ENCODE assay signal across 19 cellular contexts in the genomic region with DNA sequence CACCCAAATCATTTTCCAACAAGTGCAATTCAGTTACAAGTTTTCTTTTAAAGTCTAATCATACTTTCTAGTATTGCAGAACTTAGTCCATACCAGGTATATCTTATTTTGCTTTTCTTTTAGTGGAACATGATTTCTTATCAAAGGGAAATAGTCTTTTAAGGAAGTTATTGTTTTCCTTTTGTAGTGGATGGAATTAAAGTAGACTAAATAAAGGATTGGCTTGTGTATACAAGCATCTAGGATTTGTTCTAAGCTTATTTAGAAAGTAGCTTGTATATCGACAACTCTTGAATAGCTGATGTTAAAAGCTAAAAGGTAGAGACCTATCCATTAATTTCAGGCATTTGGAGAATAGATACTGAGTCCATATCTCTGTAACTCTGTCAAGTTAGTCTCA. TPM values are rescaled to one million over a fixed set of nuclear protein-coding genes. Genes with fewer than 3 reads are reported as not detected.
A peak's percentile ranks its signal among the peaks of the same experiment; 100 is the strongest.
DNase-seq lines count a peak whose midpoint lies in the region; ATAC-seq and TF ChIP-seq lines count a peak whose summit lies in the region.
"Had no signal": no experiment of that assay in that cellular context is flagged by ENCODE, and none has a peak within 500 bp of the region (broad histone marks: within the 10 kb centered on the region; RNA-seq: fewer than 3 reads in every experiment).

No MANE protein-coding gene starts in this region.

- TF ChIP-seq CTCF in mucosa of descending colon (IDR thresholded peaks at IDR 0.05), result no peak

- in situ Hi-C loops in GM23248 (cut with MboI), result no loop called here

- no peak overlapping the region for H3K4me3 ChIP-seq in GM23248
- H3K4me3 ChIP-seq in SJSA1, result no peak overlapping the region
- no peak overlapping the region for H3K4me3 ChIP-seq in mucosa of descending colon
- H3K4me3 ChIP-seq: GM12878, neural progenitor cell, PC-9, psoas muscle had no signal

- no peaks in the 10 kb centered on the region for H3K9me2 ChIP-seq in GM23248 (ENCODE audit: insufficient read depth)

- H3K36me3 ChIP-seq in GM23248 (ENCODE audit: low read depth) (no peaks in the 10 kb centered on the region), SJSA1 (0 out of 2 replicates have a peak, but pooled peaks cover 7% of the 10 kb centered on the region), mucosa of descending colon (ENCODE audit: low read depth) (no peaks in the 10 kb centered on the region)
- H3K36me3 ChIP-seq: neural progenitor cell had no signal

- H3K4me1 ChIP-seq in GM23248 (ENCODE audit: insufficient read depth), result peaks cover 70% of the 10 kb centered on the region
- H3K4me1 ChIP-seq in SJSA1 (replicated peaks), result peaks cover 87% of the 10 kb centered on the region
- H3K4me1 ChIP-seq in mucosa of descending colon (ENCODE audit: low read depth), result peaks cover 28% of the 10 kb centered on the region
- H3K4me1 ChIP-seq: neural progenitor cell had no signal

- intact Hi-C loops in mucosa of descending colon (cut with DNase I, micrococcal nuclease), result no loop called here

- H4K20me1 ChIP-seq in GM23248 (ENCODE audit: insufficient read depth), result no peaks in the 10 kb centered on the region

- H3K27ac ChIP-seq in GM23248, result peak overlapping the region; percentile 93
- H3K27ac ChIP-seq in SJSA1, result peak overlapping the region; percentile 60
- H3K27ac ChIP-seq in epithelial cell of prostate, result peak overlapping the region; percentile 94
- H3K27ac ChIP-seq: neural progenitor cell, psoas muscle had no signal

- 97 to 100% methylated on average over 1 of the region's 1 CpG for WGBS in GM23248 (ENCODE audit: low coverage in 1 of 2, low lambda C conversion rate in 2 of 2, missing lambda C conversion rate in 2 of 2), 2 experiments

- H3F3A ChIP-seq in GM23248 (ENCODE audit: insufficient read depth), result peaks cover 57% of the 10 kb centered on the region

- H3K9me3 ChIP-seq in GM23248 (ENCODE audit: low read depth), result no peaks in the 10 kb centered on the region
- H3K9me3 ChIP-seq in SJSA1 (replicated peaks), result no peaks in the 10 kb centered on the region
- no peaks in the 10 kb centered on the region for H3K9me3 ChIP-seq in mucosa of descending colon
- H3K9me3 ChIP-seq: psoas muscle had no signal

- H3K9ac ChIP-seq in GM23248, result peak overlapping the region; percentile 46
- H3K9ac ChIP-seq: neural progenitor cell had no signal

- H3K79me2 ChIP-seq in GM23248 (ENCODE audit: insufficient read depth), result peaks cover 81% of the 10 kb centered on the region

- peak overlapping the region; percentile 75 for H3K4me2 ChIP-seq in GM23248 (ENCODE audit: unreplicated experiment)
- H3K4me2 ChIP-seq: neural progenitor cell had no signal

- DNase-seq in GM23248 (no peak), SJSA1 (ENCODE audit: low read depth in 1 of 2, low spot score in 2 of 2) (peak in 1 of 2 experiments; percentile 44), epithelial cell of prostate (ENCODE audit: low read depth, low spot score) (no peak), mucosa of descending colon (no peak), amygdala (lab: John Stamatoyannopoulos, UW) (no peak), activated T-cell treated with anti-CD3 and anti-CD28 coated beads for 4 hours (no peak), NCI-H1417 treated with DMSO at 0.1 percent for 48 hours (lab: John Stamatoyannopoulos, UW) (no peak)
- DNase-seq: activated naive CD8-positive, alpha-beta T cell treated with anti-CD3 and anti-CD28 coated beads for 36 hours; CD4-positive, alpha-beta T cell; DMS153; NCI-H146; NCI-H82; PC-9; psoas muscle; stimulated activated CD4-positive, alpha-beta T cell treated with anti-CD3 and anti-CD28 coated beads, Interleukin-12 subunit alpha, Interleukin-12 subunit beta, amount 100 ng/mL, for 4 hours; T1000 had no signal

- ATAC-seq in mucosa of descending colon (peak; percentile 57), GM18519 (IDR thresholded peaks at IDR 0.05; ENCODE audit: low FRiP score, unreplicated experiment) (no peak)
- ATAC-seq: psoas muscle had no signal

- no peak overlapping the region for H2AFZ ChIP-seq in GM23248
- H2AFZ ChIP-seq: neural progenitor cell had no signal

- H3K27me3 ChIP-seq in GM23248 (replicated peaks; ENCODE audit: insufficient read depth) (no peaks in the 10 kb centered on the region), SJSA1 (replicated peaks) (no peaks in the 10 kb centered on the region)
- H3K27me3 ChIP-seq: neural progenitor cell had no signal

RNA-seq across cellular contexts. Expression of gene DCBLD1, which starts 14.8 kb away (rescaled TPM):
- 38.4 and 52.0 TPM in 2 replicates for total RNA-seq in GM23248 (2014; rRNA removed; shearing (Covaris generic))
- 24.0 and 25.1 TPM in 2 replicates for polyA plus RNA-seq in GM23248 (2016; fragmentation: Nextera tagmentation; extraction: Ambion mirVana)
- total RNA-seq in SJSA1 (2014; rRNA removed; shearing (Covaris generic)), result 39.6 and 59.1 TPM in 2 replicates
- total RNA-seq in mucosa of descending colon, result 10 to 100 TPM; 11.3 to 16.8 (median 11.4) TPM
